Comparison of ENCODE assay signal across 17 cellular contexts in the genomic region with DNA sequence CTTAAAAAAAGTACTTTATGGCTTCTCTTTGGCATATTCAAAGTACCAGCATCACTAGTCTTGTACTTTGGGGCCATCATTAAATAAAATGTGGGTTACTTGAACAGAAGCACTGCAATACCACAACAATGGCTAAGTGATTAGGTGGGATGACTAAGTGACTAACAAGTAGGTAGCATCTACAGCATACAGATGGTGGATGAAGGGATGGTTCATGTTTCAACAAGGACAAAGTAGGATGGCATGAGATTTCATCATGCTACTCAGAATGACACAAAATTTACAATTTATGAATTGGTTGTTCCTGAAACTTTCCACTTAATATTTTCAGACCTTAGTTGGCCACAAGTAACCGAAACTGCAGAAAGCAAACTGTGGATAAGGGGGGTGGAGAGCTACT.
"Had no signal": no experiment of that assay in that cellular context is flagged by ENCODE, and none has a peak within 500 bp of the region (broad histone marks: within the 10 kb centered on the region; RNA-seq: fewer than 3 reads in every experiment).

No MANE protein-coding gene starts in this region.

- ATAC-seq: esophagus mucosa, lower lobe of right lung, psoas muscle, sciatic nerve had no signal

- H3K27ac Mint-ChIP-seq: activated CD4-positive, alpha-beta memory T cell treated with anti-CD3 and anti-CD28 coated beads, Interleukin-2, amount 10 ng/mL, durations not matched to agents 7 days and 5 days; immature natural killer cell; stimulated activated naive CD8-positive, alpha-beta T cell treated with anti-CD3 and anti-CD28 coated beads, Interleukin-15, Interleukin-2, amounts not matched to agents 100 ng/mL and 50 ng/mL, for 24 hours; type B pancreatic cell had no signal

- H3K36me3 Mint-ChIP-seq: type B pancreatic cell had no signal

- DNase-seq: activated CD4-positive, alpha-beta memory T cell treated with anti-CD3 and anti-CD28 coated beads, Interleukin-2, amount 10 ng/mL, durations not matched to agents 7 days and 5 days; activated CD8-positive, alpha-beta memory T cell treated with anti-CD3 and anti-CD28 coated beads, Interleukin-2, amount 50 U/mL, for 4 hours; aorta; foreskin melanocyte; immature natural killer cell; lower lobe of right lung; midbrain; psoas muscle; SK-N-SH; T-helper 1 cell; T1000 had no signal

- H3K9me3 Mint-ChIP-seq: activated CD4-positive, alpha-beta memory T cell treated with anti-CD3 and anti-CD28 coated beads, Interleukin-2, amount 10 ng/mL, durations not matched to agents 7 days and 5 days; immature natural killer cell; neural crest cell; stimulated activated naive CD8-positive, alpha-beta T cell treated with anti-CD3 and anti-CD28 coated beads, Interleukin-15, Interleukin-2, amounts not matched to agents 100 ng/mL and 50 ng/mL, for 24 hours; type B pancreatic cell had no signal

- H3K9ac ChIP-seq: SK-N-SH had no signal

- H3K9me3 ChIP-seq: lower lobe of right lung, psoas muscle, SK-N-SH had no signal

- H3K36me3 ChIP-seq: lower lobe of right lung had no signal

- H3K4me1 Mint-ChIP-seq: activated CD4-positive, alpha-beta memory T cell treated with anti-CD3 and anti-CD28 coated beads, Interleukin-2, amount 10 ng/mL, durations not matched to agents 7 days and 5 days; immature natural killer cell had no signal

- H3K4me3 ChIP-seq: lower lobe of right lung, psoas muscle had no signal

- H3K27me3 Mint-ChIP-seq: activated CD4-positive, alpha-beta memory T cell treated with anti-CD3 and anti-CD28 coated beads, Interleukin-2, amount 10 ng/mL, durations not matched to agents 7 days and 5 days; stimulated activated naive CD8-positive, alpha-beta T cell treated with anti-CD3 and anti-CD28 coated beads, Interleukin-15, Interleukin-2, amounts not matched to agents 100 ng/mL and 50 ng/mL, for 24 hours; type B pancreatic cell had no signal

- H3K4me3 Mint-ChIP-seq: activated CD4-positive, alpha-beta memory T cell treated with anti-CD3 and anti-CD28 coated beads, Interleukin-2, amount 10 ng/mL, durations not matched to agents 7 days and 5 days; immature natural killer cell; neural crest cell; stimulated activated naive CD8-positive, alpha-beta T cell treated with anti-CD3 and anti-CD28 coated beads, Interleukin-15, Interleukin-2, amounts not matched to agents 100 ng/mL and 50 ng/mL, for 24 hours; type B pancreatic cell had no signal

- H3K4me2 ChIP-seq: SK-N-SH had no signal

- H3K27ac ChIP-seq: lower lobe of right lung, psoas muscle, VCaP had no signal
